Comparison of ENCODE assay signal across 21 cellular contexts in genomic region chr2:102046135-102046901, GRCh38. TPM values are rescaled to one million over a fixed set of nuclear protein-coding genes. Genes with fewer than 3 reads are reported as not detected.
DNase-seq lines count a peak whose midpoint lies in the region; ATAC-seq, FAIRE-seq and TF ChIP-seq lines count a peak whose summit lies in the region.
"Had no signal": no experiment of that assay in that cellular context is flagged by ENCODE, and none has a peak within 500 bp of the region (broad histone marks: within the 10 kb centered on the region; RNA-seq: fewer than 3 reads in every experiment).

No MANE protein-coding gene starts in this region.

- H3K9me3 Mint-ChIP-seq in dendritic cell treated with granulocyte-macrophage colony-stimulating factor and Interleukin-4, amounts not matched to agents 40 ng/mL and 50 ng/mL, for 4 days, result peaks cover 8% of the 10 kb centered on the region
- H3K9me3 Mint-ChIP-seq: activated naive CD4-positive, alpha-beta T cell treated with anti-CD3 and anti-CD28 coated beads, Interleukin-2, amount 10 ng/mL, durations not matched to agents 7 days and 5 days had no signal

- H3K27me3 ChIP-seq in left lung (no peaks in the 10 kb centered on the region), sigmoid colon (no peaks in the 10 kb centered on the region)
- H3K27me3 ChIP-seq: tibial artery had no signal

- WGBS in sigmoid colon, 2 donors, result 57 to 61% methylated on average over 8 of the region's 8 CpGs

- peak; percentile 18 for ATAC-seq in left lung

- intact Hi-C loops in dendritic cell treated with granulocyte-macrophage colony-stimulating factor and Interleukin-4, amounts not matched to agents 40 ng/mL and 50 ng/mL, for 4 days (cut with micrococcal nuclease), result no loop called here
- intact Hi-C loops in left lung (cut with DNase I) (no loop called here), sigmoid colon (cut with DNase I) (no loop called here)

- CTCF ChIA-PET in HEK293T (lab: Yijun Ruan, JAX), result interaction anchor here (1.2 kb wide), 1 partner anchor 26 kb away, joined by 4 read pairs; no protein-coding TSS in a partner anchor

- H3K27me3 Mint-ChIP-seq in dendritic cell treated with granulocyte-macrophage colony-stimulating factor and Interleukin-4, amounts not matched to agents 40 ng/mL and 50 ng/mL, for 4 days, result peaks cover 2% of the 10 kb centered on the region

- TF ChIP-seq POLR2A in sigmoid colon (IDR thresholded peaks at IDR 0.05) (no peak), GM12891 (IDR thresholded peaks at IDR 0.05; ENCODE audit: low read depth, low read length) (no peak)

- no peak for TF ChIP-seq CTCF in left lung (IDR thresholded peaks at IDR 0.05)
- TF ChIP-seq CTCF in sigmoid colon (IDR thresholded peaks at IDR 0.05), result no peak

- H3K27ac ChIP-seq in left lung (peak overlapping the region; percentile 30 to 53), sigmoid colon (peak overlapping the region; percentile 1 to 61 (median 39))
- H3K27ac ChIP-seq: GM23248 had no signal

- H3K9me3 ChIP-seq in left lung, result no peaks in the 10 kb centered on the region
- no peaks in the 10 kb centered on the region for H3K9me3 ChIP-seq in sigmoid colon
- H3K9me3 ChIP-seq: tibial artery had no signal

- DNase-seq in HT-29 (ENCODE audit: low spot score) (peak; percentile 74), left lung (no peak), sigmoid colon (no peak), HEK293T (ENCODE audit: extremely low spot score) (no peak), COLO668 (lab: John Stamatoyannopoulos, UW; ENCODE audit: unreplicated experiment) (no peak), NCI-H1436 treated with DMSO at 0.1 percent for 48 hours (lab: John Stamatoyannopoulos, UW) (no peak), GM12891 (ENCODE audit: insufficient read length, low spot score) (no peak)
- DNase-seq: activated CD4-positive, CD25-positive, alpha-beta regulatory T cell treated with anti-CD3 and anti-CD28 coated beads, Interleukin-2, amount 50 U/mL, for 72 hours; activated naive CD4-positive, alpha-beta T cell treated with anti-CD3 and anti-CD28 coated beads, Interleukin-2, amount 10 ng/mL, durations not matched to agents 7 days and 5 days; AML-193; DMS53; GM23248; head of caudate nucleus; naive B cell; NCI-H2171; NCI-H774; retina; T-helper 2 cell; tibial artery had no signal

- FAIRE-seq in GM12891 (lab: Jason Lieb, UNC), result no peak
- FAIRE-seq: bronchial epithelial cell had no signal

- H3K4me3 ChIP-seq in left lung, result no peak overlapping the region
- no peak overlapping the region for H3K4me3 ChIP-seq in sigmoid colon
- H3K4me3 ChIP-seq: GM23248, tibial artery had no signal

- TF ChIP-seq EP300 in sigmoid colon (IDR thresholded peaks at IDR 0.05), result no peak

- H3K4me1 Mint-ChIP-seq in dendritic cell treated with granulocyte-macrophage colony-stimulating factor and Interleukin-4, amounts not matched to agents 40 ng/mL and 50 ng/mL, for 4 days (ENCODE audit: low read depth), result peaks cover 77% of the 10 kb centered on the region

- POLR2A ChIA-PET in HEK293T (lab: Yijun Ruan, JAX), result no interaction called here

- H3K27ac Mint-ChIP-seq in dendritic cell treated with granulocyte-macrophage colony-stimulating factor and Interleukin-4, amounts not matched to agents 40 ng/mL and 50 ng/mL, for 4 days, result peak overlapping the region; percentile 84
- H3K27ac Mint-ChIP-seq: activated naive CD4-positive, alpha-beta T cell treated with anti-CD3 and anti-CD28 coated beads, Interleukin-2, amount 10 ng/mL, durations not matched to agents 7 days and 5 days; naive B cell had no signal

- H3K36me3 Mint-ChIP-seq in dendritic cell treated with granulocyte-macrophage colony-stimulating factor and Interleukin-4, amounts not matched to agents 40 ng/mL and 50 ng/mL, for 4 days (ENCODE audit: low read depth), result no peaks in the 10 kb centered on the region
- H3K36me3 Mint-ChIP-seq: activated naive CD4-positive, alpha-beta T cell treated with anti-CD3 and anti-CD28 coated beads, Interleukin-2, amount 10 ng/mL, durations not matched to agents 7 days and 5 days; naive B cell had no signal

- peaks cover 20 to 70% of the 10 kb centered on the region in 2 donors for H3K4me1 ChIP-seq in left lung
- H3K4me1 ChIP-seq in sigmoid colon, result peaks cover 0 to 34% (median 26%) of the 10 kb centered on the region in 4 donors

- H3K36me3 ChIP-seq in left lung (peaks cover 0 to 39% of the 10 kb centered on the region in 2 donors), sigmoid colon (no peaks in the 10 kb centered on the region)
- H3K36me3 ChIP-seq: tibial artery had no signal

- no peak overlapping the region for H3K4me3 Mint-ChIP-seq in dendritic cell treated with granulocyte-macrophage colony-stimulating factor and Interleukin-4, amounts not matched to agents 40 ng/mL and 50 ng/mL, for 4 days
- H3K4me3 Mint-ChIP-seq: activated naive CD4-positive, alpha-beta T cell treated with anti-CD3 and anti-CD28 coated beads, Interleukin-2, amount 10 ng/mL, durations not matched to agents 7 days and 5 days; naive B cell had no signal

TF ChIP-seq in HEK293T, 16 proteins besides CTCF, POLR2A, EP300 and RAD21:
- TF ChIP-seq LEF1 (IDR thresholded peaks at IDR 0.05; ENCODE audit: borderline replicate concordance) (no peak), FOXK2 (IDR thresholded peaks at IDR 0.05) (no peak), FOXA1 (IDR thresholded peaks at IDR 0.05) (no peak), ZNF384 (IDR thresholded peaks at IDR 0.05) (no peak), L3MBTL2 (conservative IDR thresholded peaks at IDR 0.05) (no peak), HDGF (IDR thresholded peaks at IDR 0.05; ENCODE audit: borderline replicate concordance) (no peak)
TF ChIP-seq in HEK293T: peak in this region for 0.

TF ChIP-seq in GM12891, 5 proteins besides CTCF, POLR2A, EP300 and RAD21:
- no peak for TF ChIP-seq TAF1 (IDR thresholded peaks at IDR 0.05; ENCODE audit: low read depth, low read length)
- TF ChIP-seq POU2F2 (IDR thresholded peaks at IDR 0.05; ENCODE audit: low read depth, low read length), result no peak
- no peak for TF ChIP-seq PAX5 (IDR thresholded peaks at IDR 0.05; ENCODE audit: insufficient read depth, low read length, severe bottlenecking)
- no peak for TF ChIP-seq POLR2AphosphoS5 (IDR thresholded peaks at IDR 0.05; ENCODE audit: low read depth, low read length)
- no peak for TF ChIP-seq SPI1 (IDR thresholded peaks at IDR 0.05; ENCODE audit: low read depth, low read length)

RNA-seq across cellular contexts. Expression of gene IL1R2, which starts 54.6 kb away (rescaled TPM):
- 3.9 and 6.6 TPM in 2 replicates for total RNA-seq in HT-29 (2014; rRNA removed; shearing (Covaris generic))
- total RNA-seq in left lung, result 100 to 1,000 TPM in 1 of 2 donors, 1 to 10 TPM in 1; 4.9 to 195 TPM
- 10 to 100 TPM in 2 of 4 donors, 1 to 10 TPM in 2; 3.0 to 15.9 (median 8.6) TPM for total RNA-seq in sigmoid colon
- polyA plus RNA-seq in sigmoid colon, result 10 to 100 TPM; 21.6 to 26.4 (median 24.6) TPM
- polyA plus RNA-seq in GM12891 (2012; ENCODE audit: low read depth, missing spikeins), result 0.62 TPM
- total RNA-seq: bronchial epithelial cell had no signal
